8 cellular contexts compared by ENCODE assay signal in genomic region chr18:9869713-9870430, GRCh38. TPM values are rescaled to one million over a fixed set of nuclear protein-coding genes. Genes with fewer than 3 reads are reported as not detected.
A peak's percentile ranks its signal among the peaks of the same experiment; 100 is the strongest.
DNase-seq lines count a peak whose midpoint lies in the region; ATAC-seq, FAIRE-seq and TF ChIP-seq lines count a peak whose summit lies in the region.

No MANE protein-coding gene starts in this region.

- dilution Hi-C loops in endothelial cell of umbilical vein (cut with MboI; ENCODE audit: extremely low pct_ligation_motif_present, low sequenced_read_pairs), result no loop called here

- H3K4me3 ChIP-seq in CD8-positive, alpha-beta memory T cell (ENCODE audit: low read length), result no peak overlapping the region
- no peak overlapping the region for H3K4me3 ChIP-seq in endothelial cell of umbilical vein (replicated peaks in 1 of 3; ENCODE audit: insufficient read depth in 1 of 3, low read depth in 1 of 3, low read length in 3 of 3)
- no peak overlapping the region for H3K4me3 ChIP-seq in gastrocnemius medialis
- H3K4me3 ChIP-seq in Karpas-422 (ENCODE audit: low read length), result no peak overlapping the region

- H3K4me1 Mint-ChIP-seq in CD8-positive, alpha-beta memory T cell, result no peaks in the 10 kb centered on the region

- H3K36me3 ChIP-seq in CD8-positive, alpha-beta memory T cell (ENCODE audit: insufficient read depth, low read length), result no peaks in the 10 kb centered on the region
- no peaks in the 10 kb centered on the region for H3K36me3 ChIP-seq in endothelial cell of umbilical vein (ENCODE audit: control insufficient read depth in 2 of 2, extremely low read depth in 1 of 2, insufficient read depth in 2 of 2, low read length in 2 of 2)
- no peaks in the 10 kb centered on the region for H3K36me3 ChIP-seq in gastrocnemius medialis
- H3K36me3 ChIP-seq in Karpas-422 (ENCODE audit: insufficient read depth, low read length), result no peaks in the 10 kb centered on the region

- peak; percentile 38 for FAIRE-seq in endothelial cell of umbilical vein (lab: Jason Lieb, UNC)

- in situ Hi-C loops in gastrocnemius medialis (cut with MboI; ENCODE audit: low sequenced_read_pairs in 4 of 4), result no loop called here

- H3K79me2 ChIP-seq in endothelial cell of umbilical vein (ENCODE audit: control insufficient read depth, insufficient read depth, low read length), result no peaks in the 10 kb centered on the region
- no peaks in the 10 kb centered on the region for H3K79me2 ChIP-seq in Karpas-422 (ENCODE audit: low read length)

- CTCF ChIA-PET in CD8-positive, alpha-beta memory T cell (lab: Charles Lee), result no interaction called here
- CTCF ChIA-PET in endothelial cell of umbilical vein (lab: Charles Lee), result interaction anchor here (1.0 to 1.5 kb wide), 4 partner anchors 29 to 295 kb away, joined by 3 to 4 read pairs (median 4); no protein-coding TSS in a partner anchor

- H3K9me3 Mint-ChIP-seq in CD8-positive, alpha-beta memory T cell, result peaks cover 13 to 25% (median 19%) of the 10 kb centered on the region in 5 donors

- H3K27ac Mint-ChIP-seq in CD8-positive, alpha-beta memory T cell, result no peak overlapping the region

- POLR2A ChIA-PET in CD8-positive, alpha-beta memory T cell (lab: Charles Lee), result no interaction called here
- POLR2A ChIA-PET in endothelial cell of umbilical vein (lab: Charles Lee), result interaction anchor here (0.6 kb wide), 1 partner anchor 180 kb away, joined by 4 read pairs; no protein-coding TSS in a partner anchor

- H2AFZ ChIP-seq in endothelial cell of umbilical vein (ENCODE audit: low read depth, low read length), result peak overlapping the region; percentile 49
- H2AFZ ChIP-seq in Karpas-422 (ENCODE audit: low read length), result no peak overlapping the region

- H3K36me3 Mint-ChIP-seq in CD8-positive, alpha-beta memory T cell, result peaks cover 0 to 8% (median 0%) of the 10 kb centered on the region in 3 donors

- no peak overlapping the region for H3K4me2 ChIP-seq in endothelial cell of umbilical vein (ENCODE audit: insufficient read depth, low read length)
- no peak overlapping the region for H3K4me2 ChIP-seq in Karpas-422 (ENCODE audit: low read depth, low read length, poor library complexity, severe bottlenecking)

- H3K9me3 ChIP-seq in CD8-positive, alpha-beta memory T cell (ENCODE audit: low read length), result no peaks in the 10 kb centered on the region
- no peaks in the 10 kb centered on the region for H3K9me3 ChIP-seq in endothelial cell of umbilical vein (replicated peaks; ENCODE audit: control insufficient read depth, insufficient read depth, low read length)
- no peaks in the 10 kb centered on the region for H3K9me3 ChIP-seq in gastrocnemius medialis
- H3K9me3 ChIP-seq in Karpas-422 (ENCODE audit: low read length), result no peaks in the 10 kb centered on the region

- H3K4me1 ChIP-seq in CD8-positive, alpha-beta memory T cell (ENCODE audit: insufficient read depth, low read length), result no peaks in the 10 kb centered on the region
- peaks cover 24% of the 10 kb centered on the region for H3K4me1 ChIP-seq in endothelial cell of umbilical vein (ENCODE audit: control insufficient read depth, extremely low read depth, insufficient read depth, low read length)
- no peaks in the 10 kb centered on the region for H3K4me1 ChIP-seq in gastrocnemius medialis
- H3K4me1 ChIP-seq in Karpas-422 (ENCODE audit: low read length), result no peaks in the 10 kb centered on the region

- intact Hi-C loops in endothelial cell of umbilical vein (cut with micrococcal nuclease) (loop anchor here (1.0 kb wide), 1 partner anchor 7 kb away; no protein-coding TSS in a partner anchor), gastrocnemius medialis (cut with DNase I; ENCODE audit: low total_unique reads) (no loop called here)

- ATAC-seq in GM21825 (IDR thresholded peaks at IDR 0.05; ENCODE audit: unreplicated experiment) (peak; percentile 54), gastrocnemius medialis (peak; percentile 52 to 62)

- no peaks in the 10 kb centered on the region for H4K20me1 ChIP-seq in endothelial cell of umbilical vein (replicated peaks; ENCODE audit: control insufficient read depth, extremely low read depth, insufficient read depth, low read length)
- no peaks in the 10 kb centered on the region for H4K20me1 ChIP-seq in Karpas-422 (ENCODE audit: insufficient read depth, low read depth, low read length)

- BruUV-seq in endothelial cell of umbilical vein (replicated peaks; lab: Mats Ljungman, UMichigan), result no TSS peak

- peak overlapping the region; percentile 75 for H3K27ac ChIP-seq in CD8-positive, alpha-beta memory T cell (ENCODE audit: low read depth, low read length)
- H3K27ac ChIP-seq in endothelial cell of umbilical vein (ENCODE audit: insufficient read depth, low read depth, low read length) (peak overlapping the region; percentile 24), gastrocnemius medialis (no peak overlapping the region), Karpas-422 (ENCODE audit: low read length) (no peak overlapping the region)

- H3K27me3 Mint-ChIP-seq in CD8-positive, alpha-beta memory T cell, result peaks cover 11 to 54% of the 10 kb centered on the region in 2 donors

- H3K9me1 ChIP-seq in endothelial cell of umbilical vein (replicated peaks; ENCODE audit: control insufficient read depth, extremely low read depth, insufficient read depth, low read length), result no peaks in the 10 kb centered on the region

- H3K27me3 ChIP-seq in CD8-positive, alpha-beta memory T cell (ENCODE audit: insufficient read depth, low read length, poor library complexity, severe bottlenecking), result no peaks in the 10 kb centered on the region
- H3K27me3 ChIP-seq in endothelial cell of umbilical vein (ENCODE audit: control insufficient read depth in 2 of 2, insufficient read depth in 2 of 2, low read length in 2 of 2) (no peaks in the 10 kb centered on the region), gastrocnemius medialis (no peaks in the 10 kb centered on the region), Karpas-422 (ENCODE audit: low read length) (no peaks in the 10 kb centered on the region)

- no peaks in the 10 kb centered on the region for H3K9me2 ChIP-seq in Karpas-422 (replicated peaks; ENCODE audit: insufficient read depth, low read length)

- no peak overlapping the region for H3K4me3 Mint-ChIP-seq in CD8-positive, alpha-beta memory T cell

- TF ChIP-seq POLR2A in endothelial cell of umbilical vein (IDR thresholded peaks at IDR 0.05; ENCODE audit: low read depth, low read length) (no peak), gastrocnemius medialis (IDR thresholded peaks at IDR 0.05) (no peak)

- TF ChIP-seq CTCF in endothelial cell of umbilical vein (IDR thresholded peaks at IDR 0.05; ENCODE audit: extremely low read depth in 1 of 2, insufficient read depth in 1 of 2, low read depth in 1 of 2, low read length in 2 of 2) (no peak), gastrocnemius medialis (IDR thresholded peaks at IDR 0.05 in 4 of 5, conservative IDR thresholded peaks at IDR 0.05 in 1 of 5) (no peak)

- H3K9ac ChIP-seq in endothelial cell of umbilical vein (replicated peaks; ENCODE audit: extremely low read depth, insufficient read depth, low read length) (no peak overlapping the region), Karpas-422 (ENCODE audit: low read length) (no peak overlapping the region)

- no peak for DNase-seq in CD8-positive, alpha-beta memory T cell
- DNase-seq in MV-4-11 (lab: John Stamatoyannopoulos, UW) (peak; percentile 96), endothelial cell of umbilical vein (ENCODE audit: low read depth, low spot score) (peak; percentile 31), gastrocnemius medialis (no peak), Karpas-422 (no peak)
- no peak for DNase-seq in stimulated activated naive CD4-positive, alpha-beta T cell (lab: John Stamatoyannopoulos, UW)
- no peak for DNase-seq in activated CD4-positive, alpha-beta T cell treated with anti-CD3 and anti-CD28 coated beads, Interleukin-2, amount 50 U/mL, for 1 hour

TF ChIP-seq in endothelial cell of umbilical vein, 7 proteins besides CTCF, POLR2A, EP300 and RAD21:
- TF ChIP-seq FOS (IDR thresholded peaks at IDR 0.05; ENCODE audit: borderline replicate concordance, insufficient read depth, low read length) (peak; percentile 25), EZH2 (IDR thresholded peaks at IDR 0.05; ENCODE audit: borderline replicate concordance, low read depth, low read length, severe bottlenecking) (no peak), MAX (IDR thresholded peaks at IDR 0.05; ENCODE audit: insufficient read depth, insufficient read length) (no peak), MYC (IDR thresholded peaks at IDR 0.05; ENCODE audit: low read depth, low read length) (no peak)
TF ChIP-seq in endothelial cell of umbilical vein: peak in this region for 1.

RNA-seq across cellular contexts. Expression of gene TXNDC2, which starts 15.9 kb away (rescaled TPM):
- not detected for total RNA-seq in CD8-positive, alpha-beta memory T cell
- not detected for polyA plus RNA-seq in CD8-positive, alpha-beta memory T cell
- total RNA-seq in endothelial cell of umbilical vein (not detected in 2 replicates), gastrocnemius medialis (not detected)
- polyA plus RNA-seq in endothelial cell of umbilical vein, result 0.12 TPM in 1 of 2 replicates, not detected in the other
- 0.06 and 0.23 TPM in 2 replicates for polyA plus RNA-seq in endothelial cell of umbilical vein (2011; cell fraction: cytosol; rRNA removed)
- 0.06 TPM in 1 of 2 replicates, not detected in the other for polyA plus RNA-seq in endothelial cell of umbilical vein (2011; cell fraction: nucleus; rRNA removed)
- 0.08 TPM in 1 of 2 replicates, not detected in the other for polyA plus RNA-seq in endothelial cell of umbilical vein (2012)
- not detected in 2 replicates for polyA minus RNA-seq in endothelial cell of umbilical vein
- polyA minus RNA-seq in endothelial cell of umbilical vein (2011; cell fraction: cytosol; rRNA and poly(A)+ RNA removed), result not detected
- polyA minus RNA-seq in endothelial cell of umbilical vein (2011; cell fraction: nucleus; rRNA and poly(A)+ RNA removed), result not detected in 2 replicates
- not detected in 2 replicates for total RNA-seq in Karpas-422 (2014; rRNA removed; shearing (Covaris generic); ENCODE audit: low replicate concordance)

RNA-seq across cellular contexts. Expression of gene VAPA, which starts 43.9 kb away (rescaled TPM):
- total RNA-seq in CD8-positive, alpha-beta memory T cell, result 100 to 1,000 TPM; 167 to 193 TPM
- 228 TPM for polyA plus RNA-seq in CD8-positive, alpha-beta memory T cell
- total RNA-seq in endothelial cell of umbilical vein (163 TPM in 2 replicates), gastrocnemius medialis (100 to 1,000 TPM; 227 to 320 (median 243) TPM)
- 83.4 and 105 TPM in 2 replicates for polyA plus RNA-seq in endothelial cell of umbilical vein
- polyA plus RNA-seq in endothelial cell of umbilical vein (2011; cell fraction: cytosol; rRNA removed), result 210 and 227 TPM in 2 replicates
- 108 and 160 TPM in 2 replicates for polyA plus RNA-seq in endothelial cell of umbilical vein (2011; cell fraction: nucleus; rRNA removed)
- polyA plus RNA-seq in endothelial cell of umbilical vein (2012), result 114 and 176 TPM in 2 replicates
- 99.5 and 102 TPM in 2 replicates for polyA minus RNA-seq in endothelial cell of umbilical vein
- 183 TPM for polyA minus RNA-seq in endothelial cell of umbilical vein (2011; cell fraction: cytosol; rRNA and poly(A)+ RNA removed)
- polyA minus RNA-seq in endothelial cell of umbilical vein (2011; cell fraction: nucleus; rRNA and poly(A)+ RNA removed), result 105 and 121 TPM in 2 replicates
- total RNA-seq in Karpas-422 (2014; rRNA removed; shearing (Covaris generic); ENCODE audit: low replicate concordance), result 138 and 162 TPM in 2 replicates

Comparison
In these comparisons a context has a peak if more than half of its experiments do, and no peak if none do; other contexts are left out.
1. DNase-seq: peak in MV-4-11 (single experiment) and endothelial cell of umbilical vein (single experiment); none in CD8-positive, alpha-beta memory T cell (0 of 5), gastrocnemius medialis (0 of 2), stimulated activated naive CD4-positive, alpha-beta T cell (0 of 6), activated CD4-positive, alpha-beta T cell treated with anti-CD3 and anti-CD28 coated beads, Interleukin-2, amount 50 U/mL, for 1 hour (single experiment) and Karpas-422 (single experiment).
2. H3K27ac ChIP-seq: peak in CD8-positive, alpha-beta memory T cell (single experiment) and endothelial cell of umbilical vein (single experiment); none in gastrocnemius medialis (0 of 4) and Karpas-422 (single experiment).